8 cellular contexts compared by ENCODE assay signal in genomic region chr4:30718889-30719252, GRCh38. TPM values are rescaled to one million over a fixed set of nuclear protein-coding genes. Genes with fewer than 3 reads are reported as not detected.
DNase-seq lines count a peak whose midpoint lies in the region; ATAC-seq and TF ChIP-seq lines count a peak whose summit lies in the region.

No MANE protein-coding gene starts in this region.

- TF ChIP-seq CTCF in Peyer's patch (IDR thresholded peaks at IDR 0.05): peak in 1 of 6 experiments; percentile 11
- TF ChIP-seq CTCF in fibroblast of mammary gland (conservative IDR thresholded peaks at IDR 0.05; ENCODE audit: control insufficient read depth, insufficient read depth, low read depth, low read length): peak; percentile 31

- H3K27me3 ChIP-seq in Peyer's patch: peaks cover 0 to 12% of the 10 kb centered on the region in 2 donors

- no peak for TF ChIP-seq POLR2A in Peyer's patch (IDR thresholded peaks at IDR 0.05)

- peak overlapping the region in 3 of 4 donors; percentile 52 to 75 (median 68) for H3K27ac ChIP-seq in Peyer's patch

- H3K4me1 ChIP-seq in Peyer's patch: peaks cover 0 to 51% (median 0%) of the 10 kb centered on the region in 4 donors

- ATAC-seq in GM18861 (IDR thresholded peaks at IDR 0.05; ENCODE audit: unreplicated experiment) (no peak), GM21515 (IDR thresholded peaks at IDR 0.05; ENCODE audit: unreplicated experiment) (no peak)

- H3K4me3 ChIP-seq in Peyer's patch (peak overlapping the region in 3 of 4 donors; percentile 18 to 58 (median 53)), fibroblast of mammary gland (ENCODE audit: control insufficient read depth, low read depth, low read length) (peak overlapping the region; percentile 62)

- DNase-seq in GM03348 (ENCODE audit: low spot score) (peak; percentile 57), Peyer's patch (no peak), fibroblast of mammary gland (ENCODE audit: low read depth) (peak; percentile 28), renal cortical epithelial cell (ENCODE audit: low read depth) (peak; percentile 19), NCI-H2081 (lab: John Stamatoyannopoulos, UW) (no peak)
- DNase-seq in activated effector memory CD4-positive, alpha-beta T cell treated with anti-CD3 and anti-CD28 coated beads, Interleukin-2, amount 50 U/mL, for 16 hours: no peak

- no peaks in the 10 kb centered on the region for H3K36me3 ChIP-seq in Peyer's patch

- no peaks in the 10 kb centered on the region for H3K9me3 ChIP-seq in Peyer's patch

RNA-seq across cellular contexts. Expression of gene PCDH7, which starts 1.3 kb away (rescaled TPM):
- total RNA-seq in Peyer's patch (10 to 100 TPM in 1 of 4 donors, 1 to 10 TPM in 3; 4.9 to 42.1 (median 7.6) TPM), renal cortical epithelial cell (0.94 and 4.0 TPM in 2 replicates)

Comparison
In these comparisons a context has a peak if more than half of its experiments do, and no peak if none do; other contexts are left out.
1. DNase-seq: peak in GM03348 (single experiment), fibroblast of mammary gland (single experiment) and renal cortical epithelial cell (single experiment); none in Peyer's patch (0 of 3), activated effector memory CD4-positive, alpha-beta T cell treated with anti-CD3 and anti-CD28 coated beads, Interleukin-2, amount 50 U/mL, for 16 hours (single experiment) and NCI-H2081 (0 of 2).